ENCODE assay signal across 24 cellular contexts in genomic region chr15:29998017-29998416, GRCh38.
DNase-seq lines count a peak whose midpoint lies in the region; ATAC-seq and TF ChIP-seq lines count a peak whose summit lies in the region.
"Had no signal": no experiment of that assay in that cellular context is flagged by ENCODE, and none has a peak within 500 bp of the region (broad histone marks: within the 10 kb centered on the region; RNA-seq: fewer than 3 reads in every experiment).

No MANE protein-coding gene starts in this region.

- H3K4me3 ChIP-seq in mucosa of descending colon (no peak overlapping the region), Peyer's patch (no peak overlapping the region)
- H3K4me3 ChIP-seq: BLaER1, GM12878 had no signal

- peaks cover 6% of the 10 kb centered on the region for H3K4me1 ChIP-seq in mucosa of descending colon (ENCODE audit: low read depth)
- peaks cover 0 to 4% (median 0%) of the 10 kb centered on the region in 4 donors for H3K4me1 ChIP-seq in Peyer's patch
- H3K4me1 ChIP-seq: BE2C, BLaER1 had no signal

- DNase-seq in left colon = no peak
- no peak for DNase-seq in mucosa of descending colon
- DNase-seq in Peyer's patch = no peak
- no peak for DNase-seq in RPMI8226
- DNase-seq: 8988T; ACHN; BE2C; C1 segment of cervical spinal cord; CD4-positive, alpha-beta memory T cell; CD4-positive, CD25-positive, alpha-beta regulatory T cell; CD8-positive, alpha-beta memory T cell; COR-L47; DMS 273 treated with DMSO at 0.1 percent for 48 hours; DMS153; DMS53; DMS79; DND-41; EL; GDM1 had no signal

- TF ChIP-seq CTCF in mucosa of descending colon (IDR thresholded peaks at IDR 0.05) (no peak), Peyer's patch (IDR thresholded peaks at IDR 0.05) (no peak)

- H3K27me3 ChIP-seq in Peyer's patch = no peaks in the 10 kb centered on the region
- H3K27me3 ChIP-seq: BLaER1 had no signal

- intact Hi-C loops in left colon (cut with DNase I, micrococcal nuclease) (no loop called here), mucosa of descending colon (cut with DNase I, micrococcal nuclease) (no loop called here)

- H3K36me3 ChIP-seq in mucosa of descending colon (ENCODE audit: low read depth) (no peaks in the 10 kb centered on the region), Peyer's patch (no peaks in the 10 kb centered on the region)
- H3K36me3 ChIP-seq: BE2C, BLaER1 had no signal

- no peak for TF ChIP-seq POLR2A in Peyer's patch (IDR thresholded peaks at IDR 0.05)

- H3K27ac ChIP-seq in temporal lobe (ENCODE audit: low read depth, low read length) (peak overlapping the region; percentile 31), Peyer's patch (no peak overlapping the region)
- H3K27ac ChIP-seq: BLaER1 had no signal

- H3K9me3 ChIP-seq in mucosa of descending colon = no peaks in the 10 kb centered on the region
- H3K9me3 ChIP-seq in Peyer's patch = no peaks in the 10 kb centered on the region
- H3K9me3 ChIP-seq: BE2C, BLaER1 had no signal

- ATAC-seq in left colon = peak; percentile 90
- peak; percentile 52 for ATAC-seq in mucosa of descending colon
- ATAC-seq in GM19452 (IDR thresholded peaks at IDR 0.05; ENCODE audit: unreplicated experiment) = no peak
- ATAC-seq in HG03521 (IDR thresholded peaks at IDR 0.05; ENCODE audit: unreplicated experiment) = no peak
- ATAC-seq: GM12878 had no signal

Comparison
In these comparisons a context has a peak if more than half of its experiments do, and no peak if none do; other contexts are left out.
1. ATAC-seq: peak in left colon (single experiment) and mucosa of descending colon (single experiment); none in GM19452 (single experiment) and HG03521 (single experiment).